1 cellular context compared by ENCODE assay signal in the genomic region with DNA sequence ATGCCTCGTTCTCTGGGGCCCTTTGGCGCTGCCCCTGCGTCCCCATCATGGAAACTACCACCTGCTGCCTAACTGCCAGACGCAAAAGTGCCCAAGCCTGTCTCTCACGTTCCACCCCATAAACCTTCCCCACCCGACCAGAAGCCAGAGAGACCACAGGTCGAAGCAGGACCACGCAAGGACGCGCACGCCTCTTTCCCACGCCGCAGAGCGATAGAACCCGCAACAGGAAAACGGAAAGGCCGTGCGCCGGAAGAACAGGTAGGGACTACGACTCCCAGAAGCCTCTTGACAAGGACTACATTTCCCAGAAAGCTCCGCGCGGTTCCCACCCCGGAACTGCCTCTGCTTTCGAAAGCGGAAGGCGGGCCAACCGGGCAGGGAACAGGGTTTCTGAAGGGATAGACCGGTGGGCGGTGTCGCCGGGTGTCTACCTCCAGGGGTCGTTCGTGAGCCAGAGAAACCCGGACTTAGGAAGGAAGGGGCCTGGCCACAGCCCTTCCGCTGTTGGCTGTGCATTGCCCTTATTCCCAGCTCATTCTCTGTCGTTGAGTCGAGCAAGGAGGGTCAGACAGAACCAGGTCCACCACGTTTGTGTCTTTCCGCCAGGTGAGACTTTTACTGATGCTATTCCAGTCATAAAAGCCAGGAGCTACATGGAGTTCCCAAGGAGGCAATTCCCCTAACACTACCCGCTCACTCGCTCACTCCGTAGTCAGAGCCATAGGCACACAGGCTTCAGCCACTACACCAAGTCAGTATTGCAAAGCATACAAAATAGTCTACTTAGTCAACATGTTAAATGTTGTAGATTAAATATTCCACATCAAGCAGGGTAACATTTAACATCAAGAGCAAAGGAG.
TF ChIP-seq lines count a peak whose summit lies in the region.

No MANE protein-coding gene starts in this region.

TF ChIP-seq in HCT116, 20 proteins besides CTCF, POLR2A, EP300 and RAD21 (continued from another document):
- TF ChIP-seq, protein P1, sequence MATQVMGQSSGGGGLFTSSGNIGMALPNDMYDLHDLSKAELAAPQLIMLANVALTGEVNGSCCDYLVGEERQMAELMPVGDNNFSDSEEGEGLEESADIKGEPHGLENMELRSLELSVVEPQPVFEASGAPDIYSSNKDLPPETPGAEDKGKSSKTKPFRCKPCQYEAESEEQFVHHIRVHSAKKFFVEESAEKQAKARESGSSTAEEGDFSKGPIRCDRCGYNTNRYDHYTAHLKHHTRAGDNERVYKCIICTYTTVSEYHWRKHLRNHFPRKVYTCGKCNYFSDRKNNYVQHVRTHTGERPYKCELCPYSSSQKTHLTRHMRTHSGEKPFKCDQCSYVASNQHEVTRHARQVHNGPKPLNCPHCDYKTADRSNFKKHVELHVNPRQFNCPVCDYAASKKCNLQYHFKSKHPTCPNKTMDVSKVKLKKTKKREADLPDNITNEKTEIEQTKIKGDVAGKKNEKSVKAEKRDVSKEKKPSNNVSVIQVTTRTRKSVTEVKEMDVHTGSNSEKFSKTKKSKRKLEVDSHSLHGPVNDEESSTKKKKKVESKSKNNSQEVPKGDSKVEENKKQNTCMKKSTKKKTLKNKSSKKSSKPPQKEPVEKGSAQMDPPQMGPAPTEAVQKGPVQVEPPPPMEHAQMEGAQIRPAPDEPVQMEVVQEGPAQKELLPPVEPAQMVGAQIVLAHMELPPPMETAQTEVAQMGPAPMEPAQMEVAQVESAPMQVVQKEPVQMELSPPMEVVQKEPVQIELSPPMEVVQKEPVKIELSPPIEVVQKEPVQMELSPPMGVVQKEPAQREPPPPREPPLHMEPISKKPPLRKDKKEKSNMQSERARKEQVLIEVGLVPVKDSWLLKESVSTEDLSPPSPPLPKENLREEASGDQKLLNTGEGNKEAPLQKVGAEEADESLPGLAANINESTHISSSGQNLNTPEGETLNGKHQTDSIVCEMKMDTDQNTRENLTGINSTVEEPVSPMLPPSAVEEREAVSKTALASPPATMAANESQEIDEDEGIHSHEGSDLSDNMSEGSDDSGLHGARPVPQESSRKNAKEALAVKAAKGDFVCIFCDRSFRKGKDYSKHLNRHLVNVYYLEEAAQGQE (IDR thresholded peaks at IDR 0.05; ENCODE audit: low read depth) = no peak
- TF ChIP-seq POLR2AphosphoS5 (IDR thresholded peaks at IDR 0.05; ENCODE audit: low read depth, low read length) (peak; percentile 95), CEBPB (IDR thresholded peaks at IDR 0.05; ENCODE audit: low read depth) (peak; percentile 4; the same call in 1 of the 2 replicates), SP1 (IDR thresholded peaks at IDR 0.05; ENCODE audit: low read depth) (peak; percentile 77), TCF7L2 (IDR thresholded peaks at IDR 0.05; ENCODE audit: borderline replicate concordance, extremely low read depth, insufficient read depth, insufficient read length) (no peak), ELF1 (IDR thresholded peaks at IDR 0.05; ENCODE audit: borderline replicate concordance, low read depth) (peak; percentile 97), FOSL1 (IDR thresholded peaks at IDR 0.05; ENCODE audit: low read depth) (no peak)
TF ChIP-seq in HCT116: peak in this region for 10.
